Comparison of ENCODE assay signal across 35 cellular contexts in the genomic region with DNA sequence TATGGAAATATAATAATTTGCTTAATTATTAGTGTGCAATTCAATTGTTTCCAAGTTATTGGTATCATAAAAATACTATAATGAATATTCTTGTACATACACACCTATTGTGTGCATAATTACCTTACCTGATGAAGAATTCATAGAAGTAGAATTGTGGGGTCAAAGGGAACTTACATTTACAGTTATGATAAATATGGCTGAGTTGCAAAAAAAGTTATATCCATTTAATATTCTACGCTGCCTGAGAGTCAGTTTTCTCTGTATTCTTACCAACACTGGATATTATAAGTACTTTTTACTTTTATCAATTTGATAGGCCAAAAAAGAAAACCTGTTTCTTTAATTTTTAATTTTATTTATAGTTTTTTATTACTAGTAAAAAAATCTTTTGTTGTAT.
"Had no signal": no experiment of that assay in that cellular context is flagged by ENCODE, and none has a peak within 500 bp of the region (broad histone marks: within the 10 kb centered on the region; RNA-seq: fewer than 3 reads in every experiment).

No MANE protein-coding gene starts in this region.

- H3K9me3 ChIP-seq: MG63 had no signal

- H3K9ac ChIP-seq: KMS-11 had no signal

- H3K4me2 ChIP-seq: KMS-11 had no signal

- H3K27ac ChIP-seq: KMS-11 had no signal

- DNase-seq: Karpas-422, Kasumi-1, MG63, MM.1S, MV-4-11, NCI-H1048, NCI-H1092, NCI-H1092 treated with DMSO at 0.1 percent for 48 hours, NCI-H1105, NCI-H1105 treated with DMSO at 0.1 percent for 48 hours, NCI-H1417, NCI-H1417 treated with DMSO at 0.1 percent for 48 hours, NCI-H1436, NCI-H1436 treated with DMSO at 0.1 percent for 48 hours, NCI-H146, NCI-H1694, NCI-H1694 treated with DMSO at 0.1 percent for 48 hours, NCI-H187, NCI-H187 treated with DMSO at 0.1 percent for 48 hours, NCI-H1930, NCI-H2029, NCI-H2029 treated with DMSO at 0.1 percent for 48 hours, NCI-H2081, NCI-H2081 treated with DMSO at 0.1 percent for 48 hours, NCI-H2107, NCI-H2171, NCI-H2171 treated with DMSO at 0.1 percent for 48 hours, NCI-H2227 treated with DMSO at 0.1 percent for 48 hours, NCI-H226, NCI-H345, NCI-H446, NCI-H446 treated with DMSO at 0.1 percent for 48 hours, NCI-H510A, NCI-H510A treated with DMSO at 0.1 percent for 48 hours had no signal

- H3K4me3 ChIP-seq: MG63 had no signal

- H3K27me3 ChIP-seq: MG63 had no signal
